Comparison of ENCODE assay signal across 31 cellular contexts in the genomic region with DNA sequence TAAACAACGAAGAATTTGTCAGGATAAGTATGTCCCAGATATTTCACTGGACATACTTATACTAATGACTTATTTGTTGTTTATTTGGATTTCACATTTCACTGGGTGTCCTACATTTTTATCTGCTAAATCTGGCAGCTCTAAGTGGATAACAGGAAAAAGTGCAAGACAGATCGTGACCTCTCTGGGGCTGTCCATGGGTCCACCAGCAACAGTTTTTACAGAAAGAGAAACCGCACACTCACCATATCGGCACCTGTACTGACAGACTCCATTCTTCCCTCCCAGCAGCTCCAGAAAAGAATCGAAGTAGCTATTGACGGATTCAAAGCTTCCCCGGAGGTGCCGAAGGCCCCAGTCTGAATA. TPM values are rescaled to one million over a fixed set of nuclear protein-coding genes. Genes with fewer than 3 reads are reported as not detected.
DNase-seq lines count a peak whose midpoint lies in the region; ATAC-seq and TF ChIP-seq lines count a peak whose summit lies in the region.
"Had no signal": no experiment of that assay in that cellular context is flagged by ENCODE, and none has a peak within 500 bp of the region (broad histone marks: within the 10 kb centered on the region; RNA-seq: fewer than 3 reads in every experiment).

No MANE protein-coding gene starts in this region.

- H3K4me3 Mint-ChIP-seq in nephron progenitor cell = no peak overlapping the region
- H3K4me3 Mint-ChIP-seq: activated CD4-positive, alpha-beta memory T cell treated with anti-CD3 and anti-CD28 coated beads, Interleukin-2, amount 10 ng/mL, durations not matched to agents 7 days and 5 days; central memory CD8-positive, alpha-beta T cell; dendritic cell treated with granulocyte-macrophage colony-stimulating factor and Interleukin-4, amounts not matched to agents 40 ng/mL and 50 ng/mL, for 4 days; natural killer cell treated with Interleukin-12 subunit alpha and Interleukin-12 subunit beta and Interleukin-15 and Interleukin-18, amount 100 ng/mL, for 72 hours; T-helper 2 cell treated with Interferon-gamma antibody and Interleukin-4, amounts not matched to agents 5 μg/mL and 100 μg/mL, for 36 hours had no signal

- H3K27me3 Mint-ChIP-seq in nephron progenitor cell (ENCODE audit: low read depth, poor library complexity) = peaks cover 6% of the 10 kb centered on the region

- peak overlapping the region; percentile 56 for H3K27ac ChIP-seq in cardiac muscle cell
- peak overlapping the region; percentile 76 for H3K27ac ChIP-seq in right cardiac atrium (ENCODE audit: low read length)
- H3K27ac ChIP-seq in ovary = no peak overlapping the region
- H3K27ac ChIP-seq in osteoblast (ENCODE audit: low read depth, low read length) = no peak overlapping the region
- H3K27ac ChIP-seq: HL-60, sigmoid colon, upper lobe of right lung had no signal

- H3K36me3 ChIP-seq in cardiac muscle cell (no peaks in the 10 kb centered on the region), ovary (no peaks in the 10 kb centered on the region), osteoblast (ENCODE audit: insufficient read depth, low read length) (no peaks in the 10 kb centered on the region)
- H3K36me3 ChIP-seq: sigmoid colon, upper lobe of right lung had no signal

- DNase-seq in cardiac muscle cell (ENCODE audit: low read depth in 1 of 2, low spot score in 1 of 2) (peak in 1 of 2 donors; percentile 9), cardiac septum (ENCODE audit: low spot score) (no peak), right cardiac atrium (no peak), nephron progenitor cell (no peak), AML-193 (lab: John Stamatoyannopoulos, UW) (no peak), ovary (no peak), osteoblast (ENCODE audit: insufficient read length, low spot score, missing footprints) (no peak)
- DNase-seq: activated CD4-positive, alpha-beta memory T cell treated with anti-CD3 and anti-CD28 coated beads, Interleukin-2, amount 10 ng/mL, durations not matched to agents 7 days and 5 days; activated CD8-positive, alpha-beta memory T cell treated with anti-CD3 and anti-CD28 coated beads, Interleukin-2, amount 50 U/mL, for 4 hours; activated naive CD4-positive, alpha-beta T cell; Calu3; MM.1S; NCI-H1930; sigmoid colon; stimulated activated CD4-positive, alpha-beta T cell treated with anti-CD3 and anti-CD28 coated beads, Interleukin-15, amount 100 ng/mL, for 24 hours; stimulated activated CD4-positive, alpha-beta T cell treated with anti-CD3 and anti-CD28 coated beads, Interleukin-4, amount 100 ng/mL, for 4 hours; upper lobe of right lung had no signal

- TF ChIP-seq CTCF in cardiac muscle cell (IDR thresholded peaks at IDR 0.05; ENCODE audit: low read depth, low read length) (no peak), nephron progenitor cell (IDR thresholded peaks at IDR 0.05) (no peak), ovary (IDR thresholded peaks at IDR 0.05) (no peak), osteoblast (IDR thresholded peaks at IDR 0.05; ENCODE audit: extremely low read depth, low read depth, low read length) (no peak)

- no peak overlapping the region for H2AFZ ChIP-seq in osteoblast (ENCODE audit: low read length)

- WGBS in right cardiac atrium = 58% methylated on average over 8 of the region's 8 CpGs
- WGBS in ovary, 3 donors = 73 to 79% (median 78%) methylated on average over 8 of the region's 8 CpGs

- H3K27ac Mint-ChIP-seq in nephron progenitor cell = peak overlapping the region; percentile 88
- H3K27ac Mint-ChIP-seq: activated CD4-positive, alpha-beta memory T cell treated with anti-CD3 and anti-CD28 coated beads, Interleukin-2, amount 10 ng/mL, durations not matched to agents 7 days and 5 days; dendritic cell treated with granulocyte-macrophage colony-stimulating factor and Interleukin-4, amounts not matched to agents 40 ng/mL and 50 ng/mL, for 4 days; natural killer cell treated with Interleukin-12 subunit alpha and Interleukin-12 subunit beta and Interleukin-15 and Interleukin-18, amount 100 ng/mL, for 72 hours; T-helper 2 cell treated with Interferon-gamma antibody and Interleukin-4, amounts not matched to agents 5 μg/mL and 100 μg/mL, for 36 hours had no signal

- H3K36me3 Mint-ChIP-seq in nephron progenitor cell (ENCODE audit: low read depth) = no peaks in the 10 kb centered on the region
- H3K36me3 Mint-ChIP-seq: natural killer cell treated with Interleukin-12 subunit alpha and Interleukin-12 subunit beta and Interleukin-15 and Interleukin-18, amount 100 ng/mL, for 72 hours had no signal

- H3K79me2 ChIP-seq in osteoblast (ENCODE audit: insufficient read depth, low read length) = no peaks in the 10 kb centered on the region

- H4K20me1 ChIP-seq in osteoblast (ENCODE audit: insufficient read depth, low read length) = no peaks in the 10 kb centered on the region

- peaks cover 33% of the 10 kb centered on the region for H3K4me1 Mint-ChIP-seq in nephron progenitor cell
- H3K4me1 Mint-ChIP-seq: activated CD4-positive, alpha-beta memory T cell treated with anti-CD3 and anti-CD28 coated beads, Interleukin-2, amount 10 ng/mL, durations not matched to agents 7 days and 5 days; central memory CD8-positive, alpha-beta T cell had no signal

- H3K9me3 ChIP-seq in cardiac muscle cell (ENCODE audit: low read depth) = no peaks in the 10 kb centered on the region
- H3K9me3 ChIP-seq in right cardiac atrium (ENCODE audit: control insufficient read depth, low read length) = no peaks in the 10 kb centered on the region
- H3K9me3 ChIP-seq in ovary = no peaks in the 10 kb centered on the region
- H3K9me3 ChIP-seq in osteoblast (ENCODE audit: low read depth, low read length) = no peaks in the 10 kb centered on the region
- H3K9me3 ChIP-seq: sigmoid colon, upper lobe of right lung had no signal

- no peak overlapping the region for H3K4me2 ChIP-seq in osteoblast (ENCODE audit: insufficient read depth, low read length)

- peak in 1 of 2 donors; percentile 27 for ATAC-seq in right cardiac atrium
- no peak for ATAC-seq in GM21447 (IDR thresholded peaks at IDR 0.05; ENCODE audit: unreplicated experiment)
- ATAC-seq: esophagus mucosa; natural killer cell treated with Interleukin-12 subunit alpha and Interleukin-12 subunit beta and Interleukin-15 and Interleukin-18, amount 100 ng/mL, for 72 hours had no signal

- no peak for TF ChIP-seq POLR2A in ovary (IDR thresholded peaks at IDR 0.05)

- intact Hi-C loops in cardiac septum (cut with DNase I) (no loop called here), right cardiac atrium (cut with DNase I) (no loop called here), ovary (cut with DNase I) (no loop called here)

- H3K9me3 Mint-ChIP-seq in nephron progenitor cell = no peaks in the 10 kb centered on the region
- H3K9me3 Mint-ChIP-seq: activated CD4-positive, alpha-beta memory T cell treated with anti-CD3 and anti-CD28 coated beads, Interleukin-2, amount 10 ng/mL, durations not matched to agents 7 days and 5 days; central memory CD8-positive, alpha-beta T cell; dendritic cell treated with granulocyte-macrophage colony-stimulating factor and Interleukin-4, amounts not matched to agents 40 ng/mL and 50 ng/mL, for 4 days; natural killer cell treated with Interleukin-12 subunit alpha and Interleukin-12 subunit beta and Interleukin-15 and Interleukin-18, amount 100 ng/mL, for 72 hours; T-helper 2 cell treated with Interferon-gamma antibody and Interleukin-4, amounts not matched to agents 5 μg/mL and 100 μg/mL, for 36 hours had no signal

- H3K4me3 ChIP-seq in cardiac muscle cell (no peak overlapping the region), right cardiac atrium (ENCODE audit: low read length) (no peak overlapping the region), ovary (no peak overlapping the region), osteoblast (ENCODE audit: insufficient read depth, low read length) (no peak overlapping the region)
- H3K4me3 ChIP-seq: sigmoid colon, upper lobe of right lung had no signal

- TF ChIP-seq EP300 in ovary (IDR thresholded peaks at IDR 0.05) = no peak

- H3K27me3 ChIP-seq in cardiac muscle cell (no peaks in the 10 kb centered on the region), right cardiac atrium (ENCODE audit: control insufficient read depth, insufficient read depth) (no peaks in the 10 kb centered on the region), ovary (no peaks in the 10 kb centered on the region), osteoblast (ENCODE audit: insufficient read depth, low read length) (peaks cover 4% of the 10 kb centered on the region)
- H3K27me3 ChIP-seq: sigmoid colon, upper lobe of right lung had no signal

- H3K4me1 ChIP-seq in cardiac muscle cell (ENCODE audit: low read depth) (peaks cover 15% of the 10 kb centered on the region), right cardiac atrium (ENCODE audit: control insufficient read depth, insufficient read depth, low read length) (no peaks in the 10 kb centered on the region), ovary (ENCODE audit: insufficient read depth) (no peaks in the 10 kb centered on the region), osteoblast (ENCODE audit: insufficient read depth, low read length) (no peaks in the 10 kb centered on the region)
- H3K4me1 ChIP-seq: sigmoid colon, upper lobe of right lung had no signal

RNA-seq across cellular contexts. Expression of a gene that starts 0.4 kb away (rescaled TPM):
- total RNA-seq in cardiac muscle cell (0.14 TPM in 1 of 2 replicates, not detected in the other), cardiac septum (not detected), right cardiac atrium (1 to 10 TPM; 2.6 to 7.9 (median 6.3) TPM), ovary (not detected), osteoblast (not detected in 2 replicates)
- polyA plus RNA-seq in cardiac muscle cell (2.6 TPM in 1 of 2 replicates, not detected in the other), right cardiac atrium (16.6 TPM), ovary (not detected)
- total RNA-seq: A172; activated CD4-positive, alpha-beta memory T cell treated with anti-CD3 and anti-CD28 coated beads, Interleukin-2, amount 10 ng/mL, durations not matched to agents 7 days and 5 days; Calu3; esophagus mucosa; fibroblast of villous mesenchyme; H4; lung microvascular endothelial cell; mononuclear cell; natural killer cell treated with Interleukin-12 subunit alpha and Interleukin-12 subunit beta and Interleukin-15 and Interleukin-18, amount 100 ng/mL, for 72 hours; sigmoid colon; subcutaneous adipose tissue had no signal
- polyA plus RNA-seq: adipose tissue had no signal

Comparison
In these comparisons a context has a peak if more than half of its experiments do, and no peak if none do; other contexts are left out.
1. H3K27ac ChIP-seq: peak in cardiac muscle cell (single experiment) and right cardiac atrium (single experiment); none in ovary (0 of 2) and osteoblast (single experiment).